21 cellular contexts compared by ENCODE assay signal in genomic region chr18:3619746-3620145, GRCh38.
DNase-seq lines count a peak whose midpoint lies in the region; ATAC-seq, FAIRE-seq and TF ChIP-seq lines count a peak whose summit lies in the region.
"Had no signal": no experiment of that assay in that cellular context is flagged by ENCODE, and none has a peak within 500 bp of the region (broad histone marks: within the 10 kb centered on the region; RNA-seq: fewer than 3 reads in every experiment).

No MANE protein-coding gene starts in this region.

- no peaks in the 10 kb centered on the region for H4K20me1 ChIP-seq in K562 (replicated peaks; ENCODE audit: control insufficient read depth, insufficient read depth, low read length)
- H4K20me1 ChIP-seq: BLaER1 treated with 17β-estradiol and CSF1 and Interleukin-3, amounts not matched to agents 10 nM and 100 nM had no signal

- H3K27ac ChIP-seq in K562 (ENCODE audit: extremely low read depth, low read depth, low read length) (no peak overlapping the region), mesenchymal stem cell (ENCODE audit: low read length, poor library complexity, severe bottlenecking) (no peak overlapping the region)
- H3K27ac ChIP-seq: 22Rv1; BLaER1 treated with 17β-estradiol and CSF1 and Interleukin-3, amounts not matched to agents 10 nM and 100 nM; GM23248 had no signal

- intact Hi-C loops in activated CD4-positive, alpha-beta T cell treated with anti-CD3 and anti-CD28 coated beads, Interleukin-2, amount 10 ng/mL, durations not matched to agents 24 days and 14 days (cut with micrococcal nuclease) = no loop called here
- intact Hi-C loops in Calu3 (cut with micrococcal nuclease; ENCODE audit: unreplicated experiment) (no loop called here), K562 (cut with micrococcal nuclease) (no loop called here)

- in situ Hi-C loops in K562 (cut with MboI) = no loop called here
- in situ Hi-C loops in KBM-7 (cut with MboI; ENCODE audit: low pct_unique_long_range_greater_than_20kb, low sequenced_read_pairs) = no loop called here

- peak overlapping the region; percentile 29 for H3K27ac Mint-ChIP-seq in activated CD4-positive, alpha-beta T cell treated with anti-CD3 and anti-CD28 coated beads, Interleukin-2, amount 10 ng/mL, durations not matched to agents 24 days and 14 days
- H3K27ac Mint-ChIP-seq in Calu3 (ENCODE audit: unreplicated experiment) = peak overlapping the region; percentile 96
- H3K27ac Mint-ChIP-seq: CD4-positive, CD25-positive, alpha-beta regulatory T cell; HFFc6 had no signal

- no peak for TF ChIP-seq EP300 in K562 (IDR thresholded peaks at IDR 0.05; ENCODE audit: low read length)

- H3K4me1 ChIP-seq in K562 (replicated peaks in 1 of 2; ENCODE audit: control insufficient read depth in 2 of 2, insufficient read depth in 2 of 2, low read length in 2 of 2) = peaks cover 56 to 77% of the 10 kb centered on the region in 2 experiments
- peaks cover 20% of the 10 kb centered on the region for H3K4me1 ChIP-seq in mesenchymal stem cell (ENCODE audit: control insufficient read depth, insufficient read depth, low read depth, low read length)

- H3K36me3 ChIP-seq in K562 (ENCODE audit: control insufficient read depth, insufficient read depth, low read length) = no peaks in the 10 kb centered on the region
- no peaks in the 10 kb centered on the region for H3K36me3 ChIP-seq in mesenchymal stem cell (ENCODE audit: control insufficient read depth in 1 of 2, insufficient read depth in 2 of 2, low read depth in 1 of 2, low read length in 2 of 2)
- H3K36me3 ChIP-seq: BLaER1 treated with 17β-estradiol and CSF1 and Interleukin-3, amounts not matched to agents 10 nM and 100 nM; HAP-1 had no signal

- CTCF ChIA-PET in Calu3 (lab: Charles Lee) = no interaction called here
- CTCF ChIA-PET in K562 (lab: Yijun Ruan, JAX; ENCODE audit: low intra/inter-chr PET ratio) = interaction anchor here (0.7 kb wide), 1 partner anchor 29 kb away, joined by 5 read pairs; no protein-coding TSS in a partner anchor

- H3K4me3 ChIP-seq in K562 (no peak overlapping the region), mesenchymal stem cell (ENCODE audit: insufficient read depth in 1 of 2, low read depth in 1 of 2, low read length in 2 of 2) (no peak overlapping the region)
- H3K4me3 ChIP-seq: BLaER1 treated with 17β-estradiol and CSF1 and Interleukin-3, amounts not matched to agents 10 nM and 100 nM; GM23248; HAP-1 had no signal

- H2BK15ac ChIP-seq in mesenchymal stem cell (ENCODE audit: low read depth, poor library complexity, severe bottlenecking) = no peak overlapping the region

- FAIRE-seq in K562 (lab: Jason Lieb, UNC) = no peak
- FAIRE-seq: G401.6, GM12891, HTR-8/SVneo had no signal

- WGBS in K562 (ENCODE audit: insufficient coverage, low coverage, missing lambda C conversion rate) = 88% methylated on average over 4 of the region's 4 CpGs
- WGBS in mesenchymal stem cell = 100% methylated on average over 2 of the region's 4 CpGs

- no peak overlapping the region for H2BK12ac ChIP-seq in mesenchymal stem cell (ENCODE audit: low read length in 2 of 2)

- peaks cover 1% of the 10 kb centered on the region for H3K36me3 Mint-ChIP-seq in activated CD4-positive, alpha-beta T cell treated with anti-CD3 and anti-CD28 coated beads, Interleukin-2, amount 10 ng/mL, durations not matched to agents 24 days and 14 days (ENCODE audit: low read depth)
- peaks cover 54% of the 10 kb centered on the region for H3K36me3 Mint-ChIP-seq in Calu3 (ENCODE audit: insufficient read depth, unreplicated experiment)
- H3K36me3 Mint-ChIP-seq: CD4-positive, CD25-positive, alpha-beta regulatory T cell had no signal

- peak overlapping the region; percentile 14 for H2AK5ac ChIP-seq in mesenchymal stem cell (ENCODE audit: low read length, severe bottlenecking)

- no peak for DNase-seq in activated CD4-positive, alpha-beta T cell treated with anti-CD3 and anti-CD28 coated beads, Interleukin-2, amount 10 ng/mL, durations not matched to agents 24 days and 14 days
- DNase-seq in activated CD4-positive, alpha-beta T cell treated with anti-CD3 and anti-CD28 coated beads for 1 hour = no peak
- DNase-seq in Calu3 (no peak), K562 (ENCODE audit: extremely low read depth in 1 of 4, low spot score in 3 of 4) (peak in 1 of 4 experiments; percentile 1), mesenchymal stem cell (no peak), KBM-7 (no peak), DMS114 treated with DMSO at 0.1 percent for 48 hours (lab: John Stamatoyannopoulos, UW; ENCODE audit: unreplicated experiment) (no peak)
- no peak for DNase-seq in stimulated activated CD4-positive, alpha-beta T cell treated with anti-CD3 and anti-CD28 coated beads, Interleukin-1b, Interleukin-23, amount 100 ng/mL, for 48 hours
- DNase-seq: AML-193; CD4-positive, CD25-positive, alpha-beta regulatory T cell; DMS153; DMS79 treated with DMSO at 0.1 percent for 48 hours; EL; GM23248; HFFc6 had no signal

- H2BK5ac ChIP-seq in mesenchymal stem cell (ENCODE audit: low read depth, low read length, poor library complexity, severe bottlenecking) = no peak overlapping the region

- H2AFZ ChIP-seq in K562 (ENCODE audit: low read depth, low read length) (peak overlapping the region; percentile 28; the same call in 1 of the 2 replicates), mesenchymal stem cell (ENCODE audit: low read depth, low read length) (no peak overlapping the region)
- H2AFZ ChIP-seq: GM23248 had no signal

- no peak overlapping the region for H3K14ac ChIP-seq in mesenchymal stem cell (ENCODE audit: low read length in 2 of 2)

- peaks cover 17% of the 10 kb centered on the region for H3K79me2 ChIP-seq in K562 (ENCODE audit: control insufficient read depth, insufficient read depth, low read length)

- no peak for TF ChIP-seq CTCF in Calu3 (IDR thresholded peaks at IDR 0.05; ENCODE audit: unreplicated experiment)
- no peak for TF ChIP-seq CTCF in K562 (IDR thresholded peaks at IDR 0.05 in 2 of 3, conservative IDR thresholded peaks at IDR 0.05 in 1 of 3; ENCODE audit: insufficient read depth in 2 of 3, low read depth in 1 of 3, low read length in 3 of 3)

- no peak overlapping the region for H3K18ac ChIP-seq in mesenchymal stem cell (ENCODE audit: low read depth in 1 of 2, low read length in 2 of 2)

- peak overlapping the region; percentile 19 for H4K8ac ChIP-seq in mesenchymal stem cell (ENCODE audit: low read length)

- H3K27me3 Mint-ChIP-seq in activated CD4-positive, alpha-beta T cell treated with anti-CD3 and anti-CD28 coated beads, Interleukin-2, amount 10 ng/mL, durations not matched to agents 24 days and 14 days = no peaks in the 10 kb centered on the region
- H3K27me3 Mint-ChIP-seq in Calu3 (ENCODE audit: unreplicated experiment) = no peaks in the 10 kb centered on the region

- ATAC-seq in K562 = no peak

- no peaks in the 10 kb centered on the region for H3K9me3 Mint-ChIP-seq in activated CD4-positive, alpha-beta T cell treated with anti-CD3 and anti-CD28 coated beads, Interleukin-2, amount 10 ng/mL, durations not matched to agents 24 days and 14 days
- H3K9me3 Mint-ChIP-seq in Calu3 (ENCODE audit: low read depth, unreplicated experiment) = no peaks in the 10 kb centered on the region
- H3K9me3 Mint-ChIP-seq: HFFc6 had no signal

- no peak overlapping the region for H3K23ac ChIP-seq in mesenchymal stem cell (ENCODE audit: low read length in 2 of 2)

- H3K4me2 ChIP-seq in K562 (ENCODE audit: insufficient read depth, low read length) (no peak overlapping the region), mesenchymal stem cell (ENCODE audit: low read length, poor library complexity, severe bottlenecking) (no peak overlapping the region)
- H3K4me2 ChIP-seq: BLaER1 treated with 17β-estradiol and CSF1 and Interleukin-3, amounts not matched to agents 10 nM and 100 nM had no signal

- H3K9me1 ChIP-seq in K562 (ENCODE audit: control insufficient read depth, insufficient read depth, low read length) = no peaks in the 10 kb centered on the region

- POLR2A ChIA-PET in K562 (lab: Yijun Ruan, JAX) = no interaction called here

- no peak overlapping the region for H2BK120ac ChIP-seq in mesenchymal stem cell (ENCODE audit: low read depth, low read length)

- TF ChIP-seq RAD21 in K562 (CRISPR knock-in tag; conservative IDR thresholded peaks at IDR 0.05 in 1 of 2, IDR thresholded peaks at IDR 0.05 in 1 of 2) = no peak

- H3K9ac ChIP-seq in K562 (ENCODE audit: insufficient read depth in 1 of 2, low read depth in 2 of 2, low read length in 2 of 2) = no peak overlapping the region
- H3K9ac ChIP-seq in mesenchymal stem cell (ENCODE audit: low read length) = no peak overlapping the region
- H3K9ac ChIP-seq: BLaER1 treated with 17β-estradiol and CSF1 and Interleukin-3, amounts not matched to agents 10 nM and 100 nM; GM23248 had no signal

- H3K4ac ChIP-seq in mesenchymal stem cell (ENCODE audit: low read depth in 1 of 2, low read length in 2 of 2) = no peak overlapping the region

- H3K4me1 Mint-ChIP-seq in activated CD4-positive, alpha-beta T cell treated with anti-CD3 and anti-CD28 coated beads, Interleukin-2, amount 10 ng/mL, durations not matched to agents 24 days and 14 days = peaks cover 21% of the 10 kb centered on the region
- H3K4me1 Mint-ChIP-seq in Calu3 (ENCODE audit: low read depth, unreplicated experiment) = peaks cover 88% of the 10 kb centered on the region

- peaks cover 2% of the 10 kb centered on the region for H3K79me1 ChIP-seq in mesenchymal stem cell (replicated peaks; ENCODE audit: low read length, poor library complexity, severe bottlenecking)

- H3K4me3 Mint-ChIP-seq in activated CD4-positive, alpha-beta T cell treated with anti-CD3 and anti-CD28 coated beads, Interleukin-2, amount 10 ng/mL, durations not matched to agents 24 days and 14 days = no peak overlapping the region
- H3K4me3 Mint-ChIP-seq in Calu3 (ENCODE audit: low read depth, unreplicated experiment) = no peak overlapping the region
- H3K4me3 Mint-ChIP-seq: CD4-positive, CD25-positive, alpha-beta regulatory T cell; HFFc6 had no signal

- H3K9me3 ChIP-seq in K562 (replicated peaks; ENCODE audit: control insufficient read depth, insufficient read depth, low read depth, low read length) = no peaks in the 10 kb centered on the region; the same call in 1 of the 2 replicates
- H3K9me3 ChIP-seq in mesenchymal stem cell (ENCODE audit: control insufficient read depth, low read length) = no peaks in the 10 kb centered on the region
- H3K9me3 ChIP-seq: BLaER1 treated with 17β-estradiol and CSF1 and Interleukin-3, amounts not matched to agents 10 nM and 100 nM; HAP-1 had no signal

- BruUV-seq in Calu3 (replicated peaks; lab: Mats Ljungman, UMichigan) (no TSS peak), K562 (replicated peaks; lab: Mats Ljungman, UMichigan) (no TSS peak)

- no peak overlapping the region for H4K91ac ChIP-seq in mesenchymal stem cell (ENCODE audit: low read length)

- TF ChIP-seq POLR2A in K562 (conservative IDR thresholded peaks at IDR 0.05) = no peak

- H3K27me3 ChIP-seq in K562 (ENCODE audit: control insufficient read depth in 2 of 2, insufficient read depth in 2 of 2, low read length in 2 of 2) (no peaks in the 10 kb centered on the region), mesenchymal stem cell (ENCODE audit: control insufficient read depth in 1 of 2, insufficient read depth in 1 of 2, low read length in 2 of 2) (no peaks in the 10 kb centered on the region)
- H3K27me3 ChIP-seq: BLaER1 treated with 17β-estradiol and CSF1 and Interleukin-3, amounts not matched to agents 10 nM and 100 nM had no signal
